Comparison of ENCODE assay signal across 16 cellular contexts in the genomic region with DNA sequence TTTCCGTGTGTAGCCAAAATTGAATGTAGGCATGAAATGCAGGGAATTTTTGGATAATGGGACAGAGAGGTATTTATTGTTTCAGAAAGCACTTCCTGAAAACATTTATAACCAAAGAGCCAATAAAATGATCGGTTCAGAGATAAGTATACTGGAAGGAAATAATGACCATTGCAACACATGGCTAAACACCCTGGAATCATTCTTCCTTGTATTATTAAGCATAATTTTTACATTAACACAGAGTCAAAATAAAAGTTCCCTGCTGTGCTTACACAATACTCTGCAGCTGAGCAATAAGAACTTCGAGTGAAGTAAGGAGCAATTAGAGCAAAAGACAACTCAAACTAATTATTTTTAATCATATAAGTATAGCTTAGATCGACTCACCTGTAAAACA.
A peak's percentile ranks its signal among the peaks of the same experiment; 100 is the strongest.
DNase-seq lines count a peak whose midpoint lies in the region; ATAC-seq and TF ChIP-seq lines count a peak whose summit lies in the region.
"Had no signal": no experiment of that assay in that cellular context is flagged by ENCODE, and none has a peak within 500 bp of the region (broad histone marks: within the 10 kb centered on the region; RNA-seq: fewer than 3 reads in every experiment).

No MANE protein-coding gene starts in this region.

- TF ChIP-seq CTCF in heart left ventricle (IDR thresholded peaks at IDR 0.05), result no peak
- no peak for TF ChIP-seq CTCF in left ventricle myocardium inferior (IDR thresholded peaks at IDR 0.05; ENCODE audit: borderline replicate concordance)

- peaks cover 0 to 37% (median 20%) of the 10 kb centered on the region in 12 donors for H3K4me1 ChIP-seq in heart left ventricle
- peaks cover 41% of the 10 kb centered on the region for H3K4me1 ChIP-seq in left ventricle myocardium inferior
- H3K4me1 ChIP-seq: colonic mucosa had no signal

- H3K36me3 ChIP-seq in heart left ventricle (no peaks in the 10 kb centered on the region), left ventricle myocardium inferior (no peaks in the 10 kb centered on the region)
- H3K36me3 ChIP-seq: colonic mucosa, upper lobe of left lung had no signal

- WGBS in heart left ventricle, 4 donors, result 65 to 77% (median 66%) methylated on average over 4 of the region's 4 CpGs

- no peak overlapping the region for H3K4me3 ChIP-seq in heart left ventricle
- no peak overlapping the region for H3K4me3 ChIP-seq in left ventricle myocardium inferior
- H3K4me3 ChIP-seq: colonic mucosa, upper lobe of left lung had no signal

- no peaks in the 10 kb centered on the region for H3K9me3 ChIP-seq in heart left ventricle
- H3K9me3 ChIP-seq in left ventricle myocardium inferior (replicated peaks), result no peaks in the 10 kb centered on the region
- H3K9me3 ChIP-seq: colonic mucosa, upper lobe of left lung had no signal

- H3K27ac ChIP-seq in heart left ventricle (peak overlapping the region in 8 of 12 donors; percentile 11 to 71 (median 51)), left ventricle myocardium inferior (replicated peaks) (peak overlapping the region; percentile 80)
- H3K27ac ChIP-seq: colonic mucosa had no signal

- DNase-seq in heart left ventricle (no peak), left cardiac atrium (no peak), amniotic epithelial cell (ENCODE audit: low read depth) (peak; percentile 65), left ventricle myocardium inferior (no peak), superior temporal gyrus (ENCODE audit: extremely low spot score) (no peak), UCSD-AML1 (lab: John Stamatoyannopoulos, UW; ENCODE audit: unreplicated experiment) (no peak), AG20443 (ENCODE audit: low spot score) (no peak)
- DNase-seq: activated naive CD4-positive, alpha-beta T cell; AML-193; colonic mucosa; DMS79; left colon; NCI-H2081 treated with DMSO at 0.1 percent for 48 hours; T-helper 2 cell; upper lobe of left lung had no signal

- intact Hi-C loops in heart left ventricle (cut with DNase I), result loop anchor here in 3 of 10 donors (5.0 to 10.0 kb wide), 5 partner anchors 101 to 329 kb away; no protein-coding TSS in a partner anchor
- intact Hi-C loops in left cardiac atrium (cut with DNase I), result loop anchor here in 1 of 2 donors (5.0 kb wide), 1 partner anchor 331 kb away; no protein-coding TSS in a partner anchor
- intact Hi-C loops in left ventricle myocardium inferior (cut with micrococcal nuclease), result no loop called here

- TF ChIP-seq POLR2A in heart left ventricle (IDR thresholded peaks at IDR 0.05), result no peak

- ATAC-seq in heart left ventricle, result peak in 1 of 4 donors; percentile 35
- ATAC-seq in left cardiac atrium, result no peak
- ATAC-seq in GM19328 (IDR thresholded peaks at IDR 0.05; ENCODE audit: unreplicated experiment), result no peak
- ATAC-seq: left colon had no signal

- H3K27me3 ChIP-seq in heart left ventricle (no peaks in the 10 kb centered on the region), left ventricle myocardium inferior (ENCODE audit: low read depth) (no peaks in the 10 kb centered on the region)
- H3K27me3 ChIP-seq: colonic mucosa, upper lobe of left lung had no signal
